Comparison of ENCODE assay signal across 8 cellular contexts in genomic region chr5:146173049-146173448, GRCh38. TPM values are rescaled to one million over a fixed set of nuclear protein-coding genes. Genes with fewer than 3 reads are reported as not detected.
A peak's percentile ranks its signal among the peaks of the same experiment; 100 is the strongest.
DNase-seq lines count a peak whose midpoint lies in the region; ATAC-seq, FAIRE-seq and TF ChIP-seq lines count a peak whose summit lies in the region.
"Not testable (repeated sequence)": the region's sequence is repeated elsewhere in the genome, so short reads cannot be mapped to it uniquely, and the experiment has no call there.

No MANE protein-coding gene starts in this region.

- peak; percentile 72 for FAIRE-seq in GM12891 (lab: Jason Lieb, UNC)

- peak overlapping the region in 5 of 8 donors; percentile 27 to 71 (median 48) for H3K4me3 Mint-ChIP-seq in naive B cell

- peak overlapping the region in 5 of 6 donors; percentile 30 to 80 (median 67) for H3K27ac Mint-ChIP-seq in naive B cell

- H3K27me3 Mint-ChIP-seq in naive B cell = not testable (repeated sequence)

- H3K9me3 Mint-ChIP-seq in naive B cell = not testable (repeated sequence)

- not testable (repeated sequence) for TF ChIP-seq POLR2A in GM12891 (IDR thresholded peaks at IDR 0.05; ENCODE audit: low read depth, low read length)

- DNase-seq in GM12891 (ENCODE audit: insufficient read length, low spot score); naive B cell: not testable (repeated sequence)

- ATAC-seq in GM18870 (IDR thresholded peaks at IDR 0.05; ENCODE audit: unreplicated experiment) (peak; percentile 47), GM19452 (IDR thresholded peaks at IDR 0.05; ENCODE audit: unreplicated experiment) (peak; percentile 73), GM21717 (IDR thresholded peaks at IDR 0.05; ENCODE audit: unreplicated experiment) (peak; percentile 79), HG02885 (IDR thresholded peaks at IDR 0.05; ENCODE audit: poor library complexity, unreplicated experiment) (peak; percentile 83), HG03139 (IDR thresholded peaks at IDR 0.05; ENCODE audit: unreplicated experiment) (peak; percentile 74), HG03521 (IDR thresholded peaks at IDR 0.05; ENCODE audit: unreplicated experiment) (peak; percentile 75), naive B cell (ENCODE audit: low read depth in 2 of 2) (peak; percentile 60 to 68)

- peaks cover 9 to 20% (median 12%) of the 10 kb centered on the region in 3 donors for H3K4me1 Mint-ChIP-seq in naive B cell

- H3K36me3 Mint-ChIP-seq in naive B cell = not testable (repeated sequence)

TF ChIP-seq in GM12891, 5 proteins besides CTCF, POLR2A, EP300 and RAD21:
- peak; percentile 73 for TF ChIP-seq PAX5 (IDR thresholded peaks at IDR 0.05; ENCODE audit: insufficient read depth, low read length, severe bottlenecking)

RNA-seq across cellular contexts. Expression of gene LARS1, which starts 9.4 kb away (rescaled TPM):
- polyA plus RNA-seq in GM12891 (2012; ENCODE audit: low read depth, missing spikeins) = 48.7 TPM
- polyA plus RNA-seq in naive B cell (ENCODE audit: low read depth in 6 of 6) = 100 to 1,000 TPM in 5 of 6 donors, 10 to 100 TPM in 1; 96.0 to 136 (median 126) TPM

RNA-seq across cellular contexts. Expression of gene RBM27, which starts 30.4 kb away (rescaled TPM):
- 8.0 TPM for polyA plus RNA-seq in GM12891 (2012; ENCODE audit: low read depth, missing spikeins)
- 1 to 10 TPM; 6.1 to 9.4 (median 8.0) TPM for polyA plus RNA-seq in naive B cell (ENCODE audit: low read depth in 6 of 6)
